In genomic region chr19:49809987-49810389, GRCh38 we compare ENCODE assay signal across 10 cellular contexts. TPM values are rescaled to one million over a fixed set of nuclear protein-coding genes. Genes with fewer than 3 reads are reported as not detected.
A peak's percentile ranks its signal among the peaks of the same experiment; 100 is the strongest.
DNase-seq lines count a peak whose midpoint lies in the region; ATAC-seq and TF ChIP-seq lines count a peak whose summit lies in the region.
"Had no signal": no experiment of that assay in that cellular context is flagged by ENCODE, and none has a peak within 500 bp of the region (broad histone marks: within the 10 kb centered on the region; RNA-seq: fewer than 3 reads in every experiment).

No MANE protein-coding gene starts in this region.

- DNase-seq in T-helper 2 cell treated with Interferon-gamma antibody and Interleukin-4, amounts not matched to agents 5 μg/mL and 100 μg/mL, for 36 hours (ENCODE audit: low spot score): no peak
- no peak for DNase-seq in T-helper 2 cell
- no peak for DNase-seq in left lung
- no peak for DNase-seq in stimulated activated naive CD8-positive, alpha-beta T cell treated with anti-CD3 and anti-CD28 coated beads, Interleukin-15, amount 100 ng/mL, for 72 hours
- no peak for DNase-seq in stimulated activated CD4-positive, alpha-beta T cell treated with anti-CD3 and anti-CD28 coated beads, Interleukin-4, amount 100 ng/mL, for 1 hour
- no peak for DNase-seq in kidney glomerular epithelial cell (lab: John Stamatoyannopoulos, UW)
- DNase-seq: SW 1271 had no signal

- H3K27me3 ChIP-seq in left lung: no peaks in the 10 kb centered on the region
- H3K27me3 ChIP-seq: cardiac muscle cell had no signal

- H3K4me1 ChIP-seq in left lung: peaks cover 7 to 30% of the 10 kb centered on the region in 2 donors

- no peaks in the 10 kb centered on the region for H3K27me3 Mint-ChIP-seq in T-helper 2 cell treated with Interferon-gamma antibody and Interleukin-4, amounts not matched to agents 5 μg/mL and 100 μg/mL, for 36 hours (ENCODE audit: low read depth)
- no peaks in the 10 kb centered on the region for H3K27me3 Mint-ChIP-seq in activated T-helper 17 cell treated with anti-CD3 and anti-CD28 coated beads, Interleukin-2, amount 50 U/mL, for 72 hours
- H3K27me3 Mint-ChIP-seq in stimulated activated naive CD8-positive, alpha-beta T cell treated with anti-CD3 and anti-CD28 coated beads, Interleukin-15, amount 100 ng/mL, for 72 hours: no peaks in the 10 kb centered on the region

- peak overlapping the region; percentile 83 for H3K4me3 Mint-ChIP-seq in T-helper 2 cell treated with Interferon-gamma antibody and Interleukin-4, amounts not matched to agents 5 μg/mL and 100 μg/mL, for 36 hours
- H3K4me3 Mint-ChIP-seq in activated T-helper 17 cell treated with anti-CD3 and anti-CD28 coated beads, Interleukin-2, amount 50 U/mL, for 72 hours: peak overlapping the region; percentile 86
- H3K4me3 Mint-ChIP-seq in stimulated activated naive CD8-positive, alpha-beta T cell treated with anti-CD3 and anti-CD28 coated beads, Interleukin-15, amount 100 ng/mL, for 72 hours: peak overlapping the region; percentile 80 to 89

- H3K9me3 Mint-ChIP-seq in T-helper 2 cell treated with Interferon-gamma antibody and Interleukin-4, amounts not matched to agents 5 μg/mL and 100 μg/mL, for 36 hours: no peaks in the 10 kb centered on the region
- H3K9me3 Mint-ChIP-seq in activated T-helper 17 cell treated with anti-CD3 and anti-CD28 coated beads, Interleukin-2, amount 50 U/mL, for 72 hours: no peaks in the 10 kb centered on the region
- no peaks in the 10 kb centered on the region for H3K9me3 Mint-ChIP-seq in stimulated activated naive CD8-positive, alpha-beta T cell treated with anti-CD3 and anti-CD28 coated beads, Interleukin-15, amount 100 ng/mL, for 72 hours

- no peak overlapping the region for H3K27ac Mint-ChIP-seq in T-helper 2 cell treated with Interferon-gamma antibody and Interleukin-4, amounts not matched to agents 5 μg/mL and 100 μg/mL, for 36 hours
- H3K27ac Mint-ChIP-seq in activated T-helper 17 cell treated with anti-CD3 and anti-CD28 coated beads, Interleukin-2, amount 50 U/mL, for 72 hours: peak overlapping the region; percentile 92
- peak overlapping the region in 1 of 2 donors; percentile 22 for H3K27ac Mint-ChIP-seq in stimulated activated naive CD8-positive, alpha-beta T cell treated with anti-CD3 and anti-CD28 coated beads, Interleukin-15, amount 100 ng/mL, for 72 hours

- ATAC-seq in activated T-helper 17 cell treated with anti-CD3 and anti-CD28 coated beads, Interleukin-2, amount 50 U/mL, for 72 hours (replicated peaks): no peak
- no peak for ATAC-seq in left lung
- ATAC-seq in stimulated activated naive CD8-positive, alpha-beta T cell treated with anti-CD3 and anti-CD28 coated beads, Interleukin-15, amount 100 ng/mL, for 72 hours: no peak
- ATAC-seq in GM21390 (IDR thresholded peaks at IDR 0.05; ENCODE audit: unreplicated experiment): no peak

- TF ChIP-seq CTCF in left lung (IDR thresholded peaks at IDR 0.05): no peak

- no peaks in the 10 kb centered on the region for H3K9me3 ChIP-seq in left lung

- H3K36me3 Mint-ChIP-seq in T-helper 2 cell treated with Interferon-gamma antibody and Interleukin-4, amounts not matched to agents 5 μg/mL and 100 μg/mL, for 36 hours (ENCODE audit: low read depth): peaks cover 5% of the 10 kb centered on the region
- H3K36me3 Mint-ChIP-seq in activated T-helper 17 cell treated with anti-CD3 and anti-CD28 coated beads, Interleukin-2, amount 50 U/mL, for 72 hours (ENCODE audit: low read depth): peaks cover 7% of the 10 kb centered on the region

- peaks cover 32% of the 10 kb centered on the region for H3K4me1 Mint-ChIP-seq in T-helper 2 cell treated with Interferon-gamma antibody and Interleukin-4, amounts not matched to agents 5 μg/mL and 100 μg/mL, for 36 hours (ENCODE audit: low read depth)
- peaks cover 17% of the 10 kb centered on the region for H3K4me1 Mint-ChIP-seq in activated T-helper 17 cell treated with anti-CD3 and anti-CD28 coated beads, Interleukin-2, amount 50 U/mL, for 72 hours
- H3K4me1 Mint-ChIP-seq in stimulated activated naive CD8-positive, alpha-beta T cell treated with anti-CD3 and anti-CD28 coated beads, Interleukin-15, amount 100 ng/mL, for 72 hours: peaks cover 60% of the 10 kb centered on the region

- H3K27ac ChIP-seq in left lung: peak overlapping the region; percentile 79 to 83
- H3K27ac ChIP-seq: cardiac muscle cell had no signal

- H3K4me3 ChIP-seq in left lung: peak overlapping the region in 1 of 2 donors; percentile 76

- H3K36me3 ChIP-seq in left lung: peaks cover 0 to 15% of the 10 kb centered on the region in 2 donors
- H3K36me3 ChIP-seq: cardiac muscle cell had no signal

- intact Hi-C loops in left lung (cut with DNase I): no loop called here

RNA-seq across cellular contexts. Expression of gene FUZ, which starts 3.1 kb away (rescaled TPM):
- 10 to 100 TPM; 15.5 to 19.1 TPM for total RNA-seq in activated T-helper 17 cell treated with anti-CD3 and anti-CD28 coated beads, Interleukin-2, amount 50 U/mL, for 72 hours
- total RNA-seq in left lung: 10 to 100 TPM; 15.3 to 19.5 TPM

RNA-seq across cellular contexts. Expression of gene MED25, which starts 8.1 kb away (rescaled TPM):
- total RNA-seq in activated T-helper 17 cell treated with anti-CD3 and anti-CD28 coated beads, Interleukin-2, amount 50 U/mL, for 72 hours: 10 to 100 TPM; 55.6 to 56.1 TPM
- 10 to 100 TPM; 52.1 to 57.1 TPM for total RNA-seq in left lung

RNA-seq across cellular contexts. Expression of gene PTOV1, which starts 41.0 kb away (rescaled TPM):
- total RNA-seq in activated T-helper 17 cell treated with anti-CD3 and anti-CD28 coated beads, Interleukin-2, amount 50 U/mL, for 72 hours: 100 to 1,000 TPM in 1 of 2 donors, 10 to 100 TPM in 1; 82.7 to 109 TPM
- 100 to 1,000 TPM in 1 of 2 donors, 10 to 100 TPM in 1; 96.0 to 133 TPM for total RNA-seq in left lung

RNA-seq across cellular contexts. Expression of gene AP2A1, which starts 43.2 kb away (rescaled TPM):
- 10 to 100 TPM; 77.5 to 87.0 TPM for total RNA-seq in activated T-helper 17 cell treated with anti-CD3 and anti-CD28 coated beads, Interleukin-2, amount 50 U/mL, for 72 hours
- 10 to 100 TPM; 84.9 to 87.6 TPM for total RNA-seq in left lung

RNA-seq across cellular contexts. Expression of gene TSKS, which starts 46.9 kb away (rescaled TPM):
- total RNA-seq in activated T-helper 17 cell treated with anti-CD3 and anti-CD28 coated beads, Interleukin-2, amount 50 U/mL, for 72 hours: under 1 TPM; 0.32 to 0.45 TPM
- under 1 TPM in 1 of 2 donors, not detected in 1; 0.39 TPM for total RNA-seq in left lung
